Comparison of ENCODE assay signal across 34 cellular contexts in the genomic region with DNA sequence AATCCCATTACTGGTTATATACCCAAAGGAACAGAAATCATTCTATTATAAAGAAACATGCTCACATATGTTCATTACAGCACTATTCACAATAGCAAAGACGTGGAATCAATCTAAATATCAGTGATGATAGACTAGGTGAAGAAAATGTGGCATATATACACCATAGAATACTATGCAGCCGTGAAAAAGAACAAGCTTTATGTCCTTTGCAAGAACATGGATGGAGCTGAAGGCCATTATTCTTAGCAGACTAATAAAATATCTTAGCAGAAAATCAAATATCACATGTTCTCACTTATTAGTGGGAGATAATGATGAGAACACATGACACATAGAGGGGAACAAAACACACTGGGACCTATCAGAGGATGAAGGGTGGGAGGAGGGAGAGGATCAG.
"Had no signal": no experiment of that assay in that cellular context is flagged by ENCODE, and none has a peak within 500 bp of the region (broad histone marks: within the 10 kb centered on the region; RNA-seq: fewer than 3 reads in every experiment).

No MANE protein-coding gene starts in this region.

- FAIRE-seq: astrocyte, TTC549 had no signal

- H3K9me3 Mint-ChIP-seq: activated CD4-positive, alpha-beta memory T cell treated with anti-CD3 and anti-CD28 coated beads for 36 hours; activated CD4-positive, alpha-beta T cell treated with anti-CD3 and anti-CD28 coated beads, Interleukin-2, amount 10 ng/mL, durations not matched to agents 24 days and 14 days; activated naive CD4-positive, alpha-beta T cell treated with anti-CD3 and anti-CD28 coated beads, Interleukin-2, amount 10 ng/mL, durations not matched to agents 7 days and 5 days; activated naive CD4-positive, alpha-beta T cell treated with anti-CD3 and anti-CD28 coated beads, Interleukin-2, amount 50 U/mL, for 24 hours; activated naive CD8-positive, alpha-beta T cell treated with anti-CD3 and anti-CD28 coated beads, Interleukin-2, amount 10 ng/mL, durations not matched to agents 7 days and 5 days; activated naive CD8-positive, alpha-beta T cell treated with anti-CD3 and anti-CD28 coated beads, Interleukin-2, amount 50 U/mL, for 24 hours; activated T-helper 17 cell treated with anti-CD3 and anti-CD28 coated beads, Interleukin-2, amount 50 U/mL, for 72 hours; T-helper 2 cell treated with Interferon-gamma antibody and Interleukin-4, amounts not matched to agents 5 μg/mL and 100 μg/mL, for 36 hours had no signal

- ATAC-seq: activated CD8-positive, alpha-beta T cell treated with anti-CD3 and anti-CD28 coated beads for 36 hours; activated naive CD8-positive, alpha-beta T cell treated with anti-CD3 and anti-CD28 coated beads, Interleukin-2, amount 50 U/mL, for 24 hours; activated T-helper 17 cell treated with anti-CD3 and anti-CD28 coated beads, Interleukin-2, amount 50 U/mL, for 72 hours; body of pancreas; T-cell had no signal

- H3K4me3 Mint-ChIP-seq: activated B cell treated with CpG ODN at 0.5 μM for 24 hours; activated CD4-positive, alpha-beta memory T cell treated with anti-CD3 and anti-CD28 coated beads for 36 hours; activated CD4-positive, alpha-beta T cell treated with anti-CD3 and anti-CD28 coated beads, Interleukin-2, amount 10 ng/mL, durations not matched to agents 24 days and 14 days; activated CD8-positive, alpha-beta T cell treated with anti-CD3 and anti-CD28 coated beads for 36 hours; activated naive CD4-positive, alpha-beta T cell treated with anti-CD3 and anti-CD28 coated beads, Interleukin-2, amount 10 ng/mL, durations not matched to agents 7 days and 5 days; activated naive CD4-positive, alpha-beta T cell treated with anti-CD3 and anti-CD28 coated beads, Interleukin-2, amount 50 U/mL, for 24 hours; activated naive CD8-positive, alpha-beta T cell; activated naive CD8-positive, alpha-beta T cell treated with anti-CD3 and anti-CD28 coated beads, Interleukin-2, amount 10 ng/mL, durations not matched to agents 7 days and 5 days; activated naive CD8-positive, alpha-beta T cell treated with anti-CD3 and anti-CD28 coated beads, Interleukin-2, amount 50 U/mL, for 24 hours; activated T-helper 1 cell treated with anti-CD3 and anti-CD28 coated beads, Interleukin-12 subunit alpha, Interleukin-12 subunit beta, Interleukin-2, Interleukin-4 antibody, amounts not matched to agents 30 ng/mL and 10 ng/mL and 1 ng/mL, durations not matched to agents 14 hours and 24 hours and 36 hours; activated T-helper 17 cell treated with anti-CD3 and anti-CD28 coated beads, Interleukin-2, amount 50 U/mL, for 72 hours; T-cell; T-helper 2 cell treated with Interferon-gamma antibody and Interleukin-4, amounts not matched to agents 5 μg/mL and 100 μg/mL, for 36 hours had no signal

- DNase-seq: activated B cell treated with CpG ODN at 0.5 μM for 24 hours; activated CD4-positive, alpha-beta memory T cell treated with anti-CD3 and anti-CD28 coated beads for 36 hours; activated CD4-positive, alpha-beta T cell treated with anti-CD3 and anti-CD28 coated beads for 4 hours; activated CD4-positive, alpha-beta T cell treated with anti-CD3 and anti-CD28 coated beads, Interleukin-2, amount 10 ng/mL, durations not matched to agents 24 days and 14 days; activated CD4-positive, alpha-beta T cell treated with anti-CD3 and anti-CD28 coated beads, Interleukin-2, amount 50 U/mL, for 1 hour; activated CD4-positive, alpha-beta T cell treated with anti-CD3 and anti-CD28 coated beads, Interleukin-2, amount 50 U/mL, for 4 hours; activated CD4-positive, CD25-positive, alpha-beta regulatory T cell treated with anti-CD3 and anti-CD28 coated beads, Interleukin-2, amount 50 U/mL, for 72 hours; activated CD8-positive, alpha-beta memory T cell treated with anti-CD3 and anti-CD28 coated beads, Interleukin-2, amount 50 U/mL, for 4 hours; activated CD8-positive, alpha-beta T cell treated with anti-CD3 and anti-CD28 coated beads for 36 hours; activated effector memory CD4-positive, alpha-beta T cell treated with anti-CD3 and anti-CD28 coated beads, Interleukin-2, amount 50 U/mL, for 16 hours; activated naive CD4-positive, alpha-beta T cell treated with anti-CD3 and anti-CD28 coated beads, Interleukin-2, amount 10 ng/mL, durations not matched to agents 7 days and 5 days; activated naive CD4-positive, alpha-beta T cell treated with Interleukin-2 at 50 U/mL for 16 hours; activated naive CD8-positive, alpha-beta T cell treated with anti-CD3 and anti-CD28 coated beads, Interleukin-2, amount 10 ng/mL, durations not matched to agents 7 days and 5 days; activated naive CD8-positive, alpha-beta T cell treated with anti-CD3 and anti-CD28 coated beads, Interleukin-2, amount 50 U/mL, for 24 hours; activated T-cell treated with anti-CD3 and anti-CD28 coated beads for 4 hours; activated T-cell treated with anti-CD3 and anti-CD28 coated beads, Interleukin-2, amount 50 U/mL, for 1 hour; activated T-cell treated with anti-CD3 and anti-CD28 coated beads, Interleukin-2, amount 50 U/mL, for 48 hours; amniotic stem cell; aorta; body of pancreas; brain microvascular endothelial cell; central memory CD4-positive, alpha-beta T cell; T-cell; T-helper 2 cell; T-helper 9 cell had no signal

- H3K27me3 ChIP-seq: body of pancreas, brain microvascular endothelial cell, breast epithelium had no signal

- H3K27ac Mint-ChIP-seq: activated B cell treated with CpG ODN at 0.5 μM for 24 hours; activated CD4-positive, alpha-beta memory T cell treated with anti-CD3 and anti-CD28 coated beads for 36 hours; activated CD4-positive, alpha-beta T cell treated with anti-CD3 and anti-CD28 coated beads, Interleukin-2, amount 10 ng/mL, durations not matched to agents 24 days and 14 days; activated CD8-positive, alpha-beta T cell treated with anti-CD3 and anti-CD28 coated beads for 36 hours; activated naive CD4-positive, alpha-beta T cell treated with anti-CD3 and anti-CD28 coated beads, Interleukin-2, amount 10 ng/mL, durations not matched to agents 7 days and 5 days; activated naive CD4-positive, alpha-beta T cell treated with anti-CD3 and anti-CD28 coated beads, Interleukin-2, amount 50 U/mL, for 24 hours; activated naive CD8-positive, alpha-beta T cell; activated naive CD8-positive, alpha-beta T cell treated with anti-CD3 and anti-CD28 coated beads, Interleukin-2, amount 10 ng/mL, durations not matched to agents 7 days and 5 days; activated naive CD8-positive, alpha-beta T cell treated with anti-CD3 and anti-CD28 coated beads, Interleukin-2, amount 50 U/mL, for 24 hours; activated T-helper 1 cell treated with anti-CD3 and anti-CD28 coated beads, Interleukin-12 subunit alpha, Interleukin-12 subunit beta, Interleukin-2, Interleukin-4 antibody, amounts not matched to agents 30 ng/mL and 10 ng/mL and 1 ng/mL, durations not matched to agents 14 hours and 24 hours and 36 hours; activated T-helper 17 cell treated with anti-CD3 and anti-CD28 coated beads, Interleukin-2, amount 50 U/mL, for 72 hours; T-cell; T-helper 2 cell treated with Interferon-gamma antibody and Interleukin-4, amounts not matched to agents 5 μg/mL and 100 μg/mL, for 36 hours had no signal

- H3K4me3 ChIP-seq: body of pancreas, breast epithelium had no signal

- H3K9me3 ChIP-seq: body of pancreas, breast epithelium had no signal

- H3K27ac ChIP-seq: body of pancreas, brain microvascular endothelial cell, breast epithelium, VCaP had no signal

- H3K4me1 Mint-ChIP-seq: activated naive CD4-positive, alpha-beta T cell treated with anti-CD3 and anti-CD28 coated beads, Interleukin-2, amount 10 ng/mL, durations not matched to agents 7 days and 5 days; activated naive CD8-positive, alpha-beta T cell treated with anti-CD3 and anti-CD28 coated beads, Interleukin-2, amount 10 ng/mL, durations not matched to agents 7 days and 5 days; activated naive CD8-positive, alpha-beta T cell treated with anti-CD3 and anti-CD28 coated beads, Interleukin-2, amount 50 U/mL, for 24 hours had no signal

- H3K4me1 ChIP-seq: body of pancreas, breast epithelium had no signal

- H3K36me3 ChIP-seq: breast epithelium had no signal

- H3K27me3 Mint-ChIP-seq: activated B cell treated with CpG ODN at 0.5 μM for 24 hours; activated CD4-positive, alpha-beta memory T cell treated with anti-CD3 and anti-CD28 coated beads for 36 hours; activated CD4-positive, alpha-beta T cell treated with anti-CD3 and anti-CD28 coated beads, Interleukin-2, amount 10 ng/mL, durations not matched to agents 24 days and 14 days; activated CD8-positive, alpha-beta T cell treated with anti-CD3 and anti-CD28 coated beads for 36 hours; activated naive CD4-positive, alpha-beta T cell treated with anti-CD3 and anti-CD28 coated beads, Interleukin-2, amount 10 ng/mL, durations not matched to agents 7 days and 5 days; activated naive CD4-positive, alpha-beta T cell treated with anti-CD3 and anti-CD28 coated beads, Interleukin-2, amount 50 U/mL, for 24 hours; activated naive CD8-positive, alpha-beta T cell; activated naive CD8-positive, alpha-beta T cell treated with anti-CD3 and anti-CD28 coated beads, Interleukin-2, amount 10 ng/mL, durations not matched to agents 7 days and 5 days; activated naive CD8-positive, alpha-beta T cell treated with anti-CD3 and anti-CD28 coated beads, Interleukin-2, amount 50 U/mL, for 24 hours; activated T-helper 17 cell treated with anti-CD3 and anti-CD28 coated beads, Interleukin-2, amount 50 U/mL, for 72 hours; T-cell had no signal
